In genomic region chr22:48607901-48608650, GRCh38 we compare ENCODE assay signal across 21 cellular contexts.
DNase-seq lines count a peak whose midpoint lies in the region; FAIRE-seq and TF ChIP-seq lines count a peak whose summit lies in the region.
"Had no signal": no experiment of that assay in that cellular context is flagged by ENCODE, and none has a peak within 500 bp of the region (broad histone marks: within the 10 kb centered on the region; RNA-seq: fewer than 3 reads in every experiment).

No MANE protein-coding gene starts in this region.

- no peak overlapping the region for H3K4me3 ChIP-seq in NB4 (ENCODE audit: low read depth, low read length)
- H3K4me3 ChIP-seq: PC-9 had no signal

- no peak for TF ChIP-seq POLR2A in NB4 (IDR thresholded peaks at IDR 0.05; ENCODE audit: extremely low read depth, insufficient read length)

- no peak for FAIRE-seq in urothelium cell line (lab: Jason Lieb, UNC)
- FAIRE-seq: GM12891, GM18507, H54, HepG2 had no signal

- no peak for TF ChIP-seq CTCF in NB4 (IDR thresholded peaks at IDR 0.05; ENCODE audit: low read depth, low read length)

- no peak overlapping the region for H3K27ac ChIP-seq in substantia nigra (ENCODE audit: low read depth, low read length, poor library complexity, severe bottlenecking)
- H3K27ac ChIP-seq: PC-9 had no signal

- DNase-seq in COLO829 (ENCODE audit: low spot score) (peak; percentile 61), NB4 (ENCODE audit: low read depth) (peak; percentile 28), lung microvascular endothelial cell (ENCODE audit: low read depth in 2 of 2) (peak; percentile 12 to 40), urothelium cell line (ENCODE audit: low spot score) (peak; percentile 89), NCI-H1048 (lab: John Stamatoyannopoulos, UW) (no peak), iPS-NIHi11 (ENCODE audit: low spot score) (no peak), substantia nigra (lab: John Stamatoyannopoulos, UW) (no peak)
- DNase-seq: CD4-positive, alpha-beta T cell; DMS153; HFFc6; KBM-7; NCI-H1092; NCI-H1436 treated with DMSO at 0.1 percent for 48 hours; NCI-H2029; NCI-H2171; NCI-H526; PC-9 had no signal

Comparison
In these comparisons a context has a peak if more than half of its experiments do, and no peak if none do; other contexts are left out.
1. DNase-seq: peak in COLO829 (single experiment), NB4 (single experiment), lung microvascular endothelial cell (2 of 2) and urothelium cell line (single experiment); none in NCI-H1048 (single experiment), iPS-NIHi11 (single experiment) and substantia nigra (0 of 49).